In the genomic region with DNA sequence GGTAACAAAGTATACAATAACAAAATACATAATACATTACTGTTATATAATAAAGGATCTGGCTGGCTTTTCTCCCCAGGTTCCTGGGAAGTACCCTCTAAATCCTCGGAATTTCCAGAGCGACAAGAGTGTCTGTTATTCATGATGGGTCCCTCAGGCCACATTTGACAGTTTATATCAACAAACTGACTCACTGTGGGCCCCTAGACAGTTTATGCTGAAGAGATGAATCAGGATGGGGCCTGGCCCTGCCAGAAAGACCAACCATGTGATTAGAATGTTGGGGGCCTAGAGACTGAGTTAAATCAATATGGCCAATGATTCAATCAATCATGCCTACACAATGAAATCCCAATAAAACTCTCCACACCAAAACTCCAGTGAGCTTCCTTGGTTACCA, we compare ENCODE assay signal across 17 cellular contexts. TPM values are rescaled to one million over a fixed set of nuclear protein-coding genes. Genes with fewer than 3 reads are reported as not detected.
DNase-seq lines count a peak whose midpoint lies in the region; ATAC-seq and TF ChIP-seq lines count a peak whose summit lies in the region.
"Had no signal": no experiment of that assay in that cellular context is flagged by ENCODE, and none has a peak within 500 bp of the region (broad histone marks: within the 10 kb centered on the region; RNA-seq: fewer than 3 reads in every experiment).

No MANE protein-coding gene starts in this region.

- H3K27ac ChIP-seq in foreskin keratinocyte, result no peak overlapping the region

- peak; percentile 28 for ATAC-seq in foreskin keratinocyte
- no peak for ATAC-seq in HG03045 (IDR thresholded peaks at IDR 0.05; ENCODE audit: unreplicated experiment)
- no peak for ATAC-seq in GM18909 (IDR thresholded peaks at IDR 0.05; ENCODE audit: poor library complexity, unreplicated experiment)

- no peaks in the 10 kb centered on the region for H3K4me1 ChIP-seq in foreskin keratinocyte

- no peaks in the 10 kb centered on the region for H3K27me3 ChIP-seq in foreskin keratinocyte

- DNase-seq in LHCN-M2 (ENCODE audit: low read depth), result peak; percentile 5
- DNase-seq in T1000 (lab: John Stamatoyannopoulos, UW), result peak; percentile 9
- DNase-seq in foreskin keratinocyte, result no peak
- no peak for DNase-seq in activated gamma-delta T cell treated with Interleukin-2 at 50 U/mL for 16 hours
- DNase-seq in mesenteric fat pad (ENCODE audit: low spot score), result no peak
- DNase-seq: CD4-positive, CD25-positive, alpha-beta regulatory T cell; DMS79 treated with DMSO at 0.1 percent for 48 hours; MV-4-11; NCI-H1694; NCI-H2081; NCI-H2171; NCI-H345; NCI-H524; OCI-M1; Right ventricle myocardium superior had no signal

- no peak for TF ChIP-seq CTCF in foreskin keratinocyte (conservative IDR thresholded peaks at IDR 0.05)

RNA-seq across cellular contexts. Expression of a gene that starts 13.5 kb away (rescaled TPM):
- 11.1 and 11.4 TPM in 2 replicates for total RNA-seq in LHCN-M2 (2014; rRNA removed)
- polyA plus RNA-seq in LHCN-M2 (2012), result 1.9 TPM
- total RNA-seq in foreskin keratinocyte, result 11.5 and 12.1 TPM in 2 replicates
- polyA plus RNA-seq in foreskin keratinocyte, result 3.6 and 3.9 TPM in 2 replicates
- 12.7 TPM for total RNA-seq in mesenteric fat pad

Comparison
In these comparisons a context has a peak if more than half of its experiments do, and no peak if none do; other contexts are left out.
1. DNase-seq: peak in LHCN-M2 (single experiment) and T1000 (single experiment); none in foreskin keratinocyte (0 of 2), activated gamma-delta T cell treated with Interleukin-2 at 50 U/mL for 16 hours (single experiment) and mesenteric fat pad (single experiment).